In genomic region chr15:101121511-101122090, GRCh38 we compare ENCODE assay signal across 8 cellular contexts.
A peak's percentile ranks its signal among the peaks of the same experiment; 100 is the strongest.
DNase-seq lines count a peak whose midpoint lies in the region; ATAC-seq and TF ChIP-seq lines count a peak whose summit lies in the region.

No MANE protein-coding gene starts in this region.

- peak; percentile 19 for TF ChIP-seq CTCF in osteoblast (IDR thresholded peaks at IDR 0.05; ENCODE audit: extremely low read depth, low read depth, low read length)

- peak overlapping the region; percentile 91 for H2AFZ ChIP-seq in osteoblast (ENCODE audit: low read length)

- H3K4me2 ChIP-seq in BLaER1 treated with 17β-estradiol and CSF1 and Interleukin-3, amounts not matched to agents 10 nM and 100 nM: peak overlapping the region; percentile 86 to 100 (median 97)
- H3K4me2 ChIP-seq in osteoblast (ENCODE audit: insufficient read depth, low read length): peak overlapping the region; percentile 83

- peak overlapping the region; percentile 81 for H3K27ac Mint-ChIP-seq in activated T-helper 1 cell treated with anti-CD3 and anti-CD28 coated beads, Interleukin-12 subunit alpha, Interleukin-12 subunit beta, Interleukin-2, Interleukin-4 antibody, amounts not matched to agents 30 ng/mL and 10 ng/mL and 1 ng/mL, durations not matched to agents 14 hours and 24 hours and 36 hours

- H3K4me1 Mint-ChIP-seq in activated T-helper 1 cell treated with anti-CD3 and anti-CD28 coated beads, Interleukin-12 subunit alpha, Interleukin-12 subunit beta, Interleukin-2, Interleukin-4 antibody, amounts not matched to agents 30 ng/mL and 10 ng/mL and 1 ng/mL, durations not matched to agents 14 hours and 24 hours and 36 hours (ENCODE audit: low read depth): peaks cover 52% of the 10 kb centered on the region

- DNase-seq in MV-4-11 (lab: John Stamatoyannopoulos, UW) (peak; percentile 67), glomerular visceral epithelial cell (ENCODE audit: extremely low spot score) (peak; percentile 56), osteoblast (ENCODE audit: insufficient read length, low spot score, missing footprints) (peak; percentile 89), NCI-H1930 (lab: John Stamatoyannopoulos, UW) (no peak), ACHN (no peak)
- peak; percentile 24 for DNase-seq in activated T-helper 1 cell treated with anti-CD3 and anti-CD28 coated beads, Interleukin-12 subunit alpha, Interleukin-12 subunit beta, Interleukin-2, Interleukin-4 antibody, amounts not matched to agents 30 ng/mL and 10 ng/mL and 1 ng/mL, durations not matched to agents 14 hours and 24 hours and 36 hours (ENCODE audit: low spot score)

- H3K27me3 ChIP-seq in BLaER1 treated with 17β-estradiol and CSF1 and Interleukin-3, amounts not matched to agents 10 nM and 100 nM: no peaks in the 10 kb centered on the region
- H3K27me3 ChIP-seq in osteoblast (ENCODE audit: insufficient read depth, low read length): no peaks in the 10 kb centered on the region

- ATAC-seq in GM21515 (IDR thresholded peaks at IDR 0.05; ENCODE audit: unreplicated experiment): peak; percentile 63

- H3K36me3 ChIP-seq in BLaER1 treated with 17β-estradiol and CSF1 and Interleukin-3, amounts not matched to agents 10 nM and 100 nM: no peaks in the 10 kb centered on the region
- no peaks in the 10 kb centered on the region for H3K36me3 ChIP-seq in osteoblast (ENCODE audit: insufficient read depth, low read length)

- peak overlapping the region; percentile 79 for H3K4me3 Mint-ChIP-seq in activated T-helper 1 cell treated with anti-CD3 and anti-CD28 coated beads, Interleukin-12 subunit alpha, Interleukin-12 subunit beta, Interleukin-2, Interleukin-4 antibody, amounts not matched to agents 30 ng/mL and 10 ng/mL and 1 ng/mL, durations not matched to agents 14 hours and 24 hours and 36 hours

- peaks cover 9% of the 10 kb centered on the region for H3K36me3 Mint-ChIP-seq in activated T-helper 1 cell treated with anti-CD3 and anti-CD28 coated beads, Interleukin-12 subunit alpha, Interleukin-12 subunit beta, Interleukin-2, Interleukin-4 antibody, amounts not matched to agents 30 ng/mL and 10 ng/mL and 1 ng/mL, durations not matched to agents 14 hours and 24 hours and 36 hours (ENCODE audit: low read depth)

- peak overlapping the region; percentile 30 to 66 (median 50); a peak in 19 of 20 replicates for H3K4me3 ChIP-seq in BLaER1 treated with 17β-estradiol and CSF1 and Interleukin-3, amounts not matched to agents 10 nM and 100 nM
- peak overlapping the region; percentile 49 for H3K4me3 ChIP-seq in osteoblast (ENCODE audit: insufficient read depth, low read length)

- in situ Hi-C loops in ACHN (cut with HindIII; ENCODE audit: low pct_ligation_motif_present, low pct_unique_long_range_greater_than_20kb, low sequenced_read_pairs): no loop called here

- peaks cover 6% of the 10 kb centered on the region for H3K79me2 ChIP-seq in osteoblast (ENCODE audit: insufficient read depth, low read length)

- peak overlapping the region; percentile 21 to 84 (median 71); a peak in 20 of 22 replicates for H3K27ac ChIP-seq in BLaER1 treated with 17β-estradiol and CSF1 and Interleukin-3, amounts not matched to agents 10 nM and 100 nM
- peak overlapping the region; percentile 100 for H3K27ac ChIP-seq in osteoblast (ENCODE audit: low read depth, low read length)

- H3K4me1 ChIP-seq in BLaER1 treated with 17β-estradiol and CSF1 and Interleukin-3, amounts not matched to agents 10 nM and 100 nM: peaks cover 63 to 88% (median 74%) of the 10 kb centered on the region in 10 experiments
- H3K4me1 ChIP-seq in osteoblast (ENCODE audit: insufficient read depth, low read length): peaks cover 45% of the 10 kb centered on the region

- H3K9ac ChIP-seq in BLaER1 treated with 17β-estradiol and CSF1 and Interleukin-3, amounts not matched to agents 10 nM and 100 nM: peak overlapping the region; percentile 61 to 84 (median 71)

- no peaks in the 10 kb centered on the region for H3K9me3 ChIP-seq in BLaER1 treated with 17β-estradiol and CSF1 and Interleukin-3, amounts not matched to agents 10 nM and 100 nM (replicated peaks in 1 of 11)
- H3K9me3 ChIP-seq in osteoblast (ENCODE audit: low read depth, low read length): no peaks in the 10 kb centered on the region

- H3K27me3 Mint-ChIP-seq in activated T-helper 1 cell treated with anti-CD3 and anti-CD28 coated beads, Interleukin-12 subunit alpha, Interleukin-12 subunit beta, Interleukin-2, Interleukin-4 antibody, amounts not matched to agents 30 ng/mL and 10 ng/mL and 1 ng/mL, durations not matched to agents 14 hours and 24 hours and 36 hours (ENCODE audit: insufficient read depth): no peaks in the 10 kb centered on the region

- H4K20me1 ChIP-seq in BLaER1 treated with 17β-estradiol and CSF1 and Interleukin-3, amounts not matched to agents 10 nM and 100 nM: no peaks in the 10 kb centered on the region
- H4K20me1 ChIP-seq in osteoblast (ENCODE audit: insufficient read depth, low read length): no peaks in the 10 kb centered on the region

- H3K9me3 Mint-ChIP-seq in activated T-helper 1 cell treated with anti-CD3 and anti-CD28 coated beads, Interleukin-12 subunit alpha, Interleukin-12 subunit beta, Interleukin-2, Interleukin-4 antibody, amounts not matched to agents 30 ng/mL and 10 ng/mL and 1 ng/mL, durations not matched to agents 14 hours and 24 hours and 36 hours: no peaks in the 10 kb centered on the region

- intact Hi-C loops in activated T-helper 1 cell treated with anti-CD3 and anti-CD28 coated beads, Interleukin-12 subunit alpha, Interleukin-12 subunit beta, Interleukin-2, Interleukin-4 antibody, amounts not matched to agents 30 ng/mL and 10 ng/mL and 1 ng/mL, durations not matched to agents 14 hours and 24 hours and 36 hours (cut with micrococcal nuclease): no loop called here

Comparison
In these comparisons a context has a peak if more than half of its experiments do, and no peak if none do; other contexts are left out.
1. DNase-seq: peak in MV-4-11 (single experiment), activated T-helper 1 cell treated with anti-CD3 and anti-CD28 coated beads, Interleukin-12 subunit alpha, Interleukin-12 subunit beta, Interleukin-2, Interleukin-4 antibody, amounts not matched to agents 30 ng/mL and 10 ng/mL and 1 ng/mL, durations not matched to agents 14 hours and 24 hours and 36 hours (single experiment), glomerular visceral epithelial cell (single experiment) and osteoblast (single experiment); none in NCI-H1930 (0 of 2) and ACHN (single experiment).